ENCODE assay signal across 8 cellular contexts in the genomic region with DNA sequence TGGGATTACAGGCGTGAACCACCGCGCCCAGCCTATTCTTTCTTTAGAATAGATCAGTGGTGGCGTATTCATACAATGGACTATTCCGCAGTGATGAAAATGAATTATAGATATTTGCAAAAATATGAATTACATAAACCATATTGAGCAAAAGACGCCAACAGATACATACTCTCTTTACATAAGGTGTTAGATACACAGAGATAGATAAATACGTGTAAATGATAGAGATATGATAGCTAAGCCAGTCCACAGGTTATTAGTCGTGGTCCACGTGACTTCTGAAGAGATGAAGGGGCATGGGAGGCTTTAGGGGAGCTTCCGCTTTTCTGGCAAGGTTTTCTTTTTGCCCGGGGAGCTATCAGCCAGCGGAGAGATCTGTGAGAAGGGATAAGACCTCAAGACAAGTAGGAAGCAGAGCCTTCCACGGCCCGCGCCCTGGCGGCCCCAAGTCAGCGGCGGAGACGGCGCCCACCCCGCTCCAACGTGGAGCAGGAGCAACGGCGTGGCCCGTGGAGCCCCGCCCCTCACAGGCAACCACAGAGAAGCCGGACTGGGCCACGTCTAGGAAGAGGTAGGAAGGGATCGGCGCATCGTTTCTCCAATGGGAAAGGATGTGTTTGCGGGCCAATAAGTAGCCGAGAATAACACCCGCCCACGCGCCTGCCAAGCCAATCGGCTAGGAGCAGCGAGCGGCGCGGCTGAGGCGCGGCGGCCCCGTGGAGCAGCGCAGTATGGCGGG. TPM values are rescaled to one million over a fixed set of nuclear protein-coding genes. Genes with fewer than 3 reads are reported as not detected.
DNase-seq lines count a peak whose midpoint lies in the region; ATAC-seq lines count a peak whose summit lies in the region.

A gene (plus strand): TSS at position 704 of the 742 bp plus-strand sequence. CDS start 31 bp downstream, at position 735.

- POLR2A ChIA-PET in activated CD4-positive, alpha-beta T cell treated with anti-CD3 and anti-CD28 coated beads, Interleukin-2, amount 10 ng/mL, durations not matched to agents 7 days and 5 days (lab: Charles Lee), result no interaction called here

- DNase-seq in NCI-H69 (lab: John Stamatoyannopoulos, UW), result peak; percentile 99
- DNase-seq in activated CD4-positive, alpha-beta T cell treated with anti-CD3 and anti-CD28 coated beads, Interleukin-2, amount 10 ng/mL, durations not matched to agents 7 days and 5 days, result peak; percentile 97
- peak; percentile 17 for DNase-seq in cortex of kidney (lab: John Stamatoyannopoulos, UW)
- peak; percentile 99 for DNase-seq in left kidney (ENCODE audit: low read depth, low spot score)
- DNase-seq in stimulated activated CD4-positive, alpha-beta T cell treated with anti-CD3 and anti-CD28 coated beads, Interleukin-2, amount 100 ng/mL, for 24 hours, result peak; percentile 99

- peak within 1 kb of the TSS; percentile 93 for H3K4me3 Mint-ChIP-seq in activated CD4-positive, alpha-beta T cell treated with anti-CD3 and anti-CD28 coated beads, Interleukin-2, amount 10 ng/mL, durations not matched to agents 7 days and 5 days

- H3K9me3 Mint-ChIP-seq in activated CD4-positive, alpha-beta T cell treated with anti-CD3 and anti-CD28 coated beads, Interleukin-2, amount 10 ng/mL, durations not matched to agents 7 days and 5 days, result no peaks in the 10 kb centered on the region

- no peaks in the 10 kb centered on the region for H3K27me3 ChIP-seq in BLaER1

- H4K20me1 ChIP-seq in BLaER1, result no peaks in the 10 kb centered on the region

- peaks cover 6% of the 10 kb centered on the region for H3K4me1 Mint-ChIP-seq in activated CD4-positive, alpha-beta T cell treated with anti-CD3 and anti-CD28 coated beads, Interleukin-2, amount 10 ng/mL, durations not matched to agents 7 days and 5 days

- peaks cover 13% of the 10 kb centered on the region for H3K36me3 Mint-ChIP-seq in activated CD4-positive, alpha-beta T cell treated with anti-CD3 and anti-CD28 coated beads, Interleukin-2, amount 10 ng/mL, durations not matched to agents 7 days and 5 days (ENCODE audit: low read depth)

- H3K36me3 ChIP-seq in BLaER1, result peaks cover 18% of the 10 kb centered on the region

- H3K27me3 Mint-ChIP-seq in activated CD4-positive, alpha-beta T cell treated with anti-CD3 and anti-CD28 coated beads, Interleukin-2, amount 10 ng/mL, durations not matched to agents 7 days and 5 days, result no peaks in the 10 kb centered on the region

- H3K9me3 ChIP-seq in BLaER1, result no peaks in the 10 kb centered on the region

- ATAC-seq in GM19328 (IDR thresholded peaks at IDR 0.05; ENCODE audit: unreplicated experiment), result peak; percentile 89
- peak; percentile 90 for ATAC-seq in HG03520 (IDR thresholded peaks at IDR 0.05; ENCODE audit: unreplicated experiment)

- peak within 1 kb of the TSS; percentile 94 for H3K27ac Mint-ChIP-seq in activated CD4-positive, alpha-beta T cell treated with anti-CD3 and anti-CD28 coated beads, Interleukin-2, amount 10 ng/mL, durations not matched to agents 7 days and 5 days

- H3K27ac ChIP-seq in BLaER1, result peak within 1 kb of the TSS; percentile 74

- H3K4me3 ChIP-seq in BLaER1, result peak within 1 kb of the TSS; percentile 67

- CTCF ChIA-PET in activated CD4-positive, alpha-beta T cell treated with anti-CD3 and anti-CD28 coated beads, Interleukin-2, amount 10 ng/mL, durations not matched to agents 7 days and 5 days (lab: Charles Lee), result interaction anchor here (0.6 to 0.8 kb wide), 2 partner anchors 10 to 153 kb away, joined by 3 read pairs; no protein-coding TSS in a partner anchor

- H3K9ac ChIP-seq in BLaER1, result peak within 1 kb of the TSS; percentile 78

- H3K4me2 ChIP-seq in BLaER1, result peak within 1 kb of the TSS; percentile 62

- H3K4me1 ChIP-seq in BLaER1, result no peaks in the 10 kb centered on the region

RNA-seq across cellular contexts. Expression of the gene that starts here (rescaled TPM):
- 10 to 100 TPM; 61.5 to 64.5 TPM for total RNA-seq in activated CD4-positive, alpha-beta T cell treated with anti-CD3 and anti-CD28 coated beads, Interleukin-2, amount 10 ng/mL, durations not matched to agents 7 days and 5 days

Comparison
In these comparisons a context has a peak if more than half of its experiments do, and no peak if none do; other contexts are left out.
1. Peak in every context shown above with its lines: DNase-seq, ATAC-seq, H3K4me3 ChIP-seq and H3K27ac ChIP-seq.
2. DNase-seq: peak in every context shown above with its lines; median percentile 99 in NCI-H69; 99 in left kidney; 99 in stimulated activated CD4-positive, alpha-beta T cell treated with anti-CD3 and anti-CD28 coated beads, Interleukin-2, amount 100 ng/mL, for 24 hours; 97 in activated CD4-positive, alpha-beta T cell treated with anti-CD3 and anti-CD28 coated beads, Interleukin-2, amount 10 ng/mL, durations not matched to agents 7 days and 5 days; 17 in cortex of kidney.